In the genomic region with DNA sequence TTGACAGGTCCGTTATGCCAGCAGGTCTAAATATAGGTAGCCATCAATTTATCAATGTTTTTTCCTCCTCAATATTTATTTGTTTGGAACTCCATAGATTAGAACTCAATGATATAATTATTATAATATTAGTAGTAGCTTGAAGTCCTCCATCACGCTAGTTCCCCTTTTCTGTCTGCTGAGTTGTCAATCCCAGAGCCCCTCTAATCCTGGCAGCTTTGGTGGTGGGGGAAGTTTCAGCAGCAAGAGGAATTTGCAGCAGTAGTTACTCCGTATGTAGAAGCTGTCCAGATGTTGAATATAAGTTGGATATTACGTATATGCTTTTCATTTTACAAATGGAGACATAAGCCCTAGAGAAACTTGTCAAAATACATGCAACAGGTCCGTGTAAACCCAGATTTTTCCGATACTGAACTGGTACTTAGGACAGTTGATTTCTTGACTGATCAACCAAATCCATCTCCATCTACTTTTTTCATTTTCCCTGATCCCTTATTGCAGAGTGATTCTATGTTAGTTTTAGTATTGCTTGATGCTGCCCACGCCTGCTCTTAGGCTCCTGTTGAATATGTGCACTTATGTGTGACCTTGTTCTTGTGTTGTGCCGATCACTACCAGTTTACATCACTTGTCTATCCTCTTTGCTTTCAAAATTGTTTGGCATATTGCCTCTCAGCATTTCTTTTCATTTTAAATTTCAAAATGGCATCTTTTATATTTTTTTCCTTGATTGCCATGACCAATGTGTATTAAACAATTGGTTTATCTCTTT, we compare ENCODE assay signal across 1 cellular context.
TF ChIP-seq lines count a peak whose summit lies in the region.

No MANE protein-coding gene starts in this region.

TF ChIP-seq in HEK293, 187 proteins besides CTCF, POLR2A, EP300 and RAD21 (continued from another document):
- TF ChIP-seq REPIN1 (tag by site-specific recombination; IDR thresholded peaks at IDR 0.05; ENCODE audit: low read depth): no peak
- TF ChIP-seq ZNF521 (tag by site-specific recombination; IDR thresholded peaks at IDR 0.05): no peak
- no peak for TF ChIP-seq ZNF837 (tag by site-specific recombination; IDR thresholded peaks at IDR 0.05)
